Comparison of ENCODE assay signal across 17 cellular contexts in genomic region chr2:237932731-237933131, GRCh38. TPM values are rescaled to one million over a fixed set of nuclear protein-coding genes. Genes with fewer than 3 reads are reported as not detected.
DNase-seq lines count a peak whose midpoint lies in the region; ATAC-seq lines count a peak whose summit lies in the region.
"Had no signal": no experiment of that assay in that cellular context is flagged by ENCODE, and none has a peak within 500 bp of the region (broad histone marks: within the 10 kb centered on the region; RNA-seq: fewer than 3 reads in every experiment).

No MANE protein-coding gene starts in this region.

- no peak overlapping the region for H3K9ac ChIP-seq in GM23248

- 7 to 11% methylated on average over 3 of the region's 3 CpGs for WGBS in GM23248 (ENCODE audit: low coverage in 1 of 2, low lambda C conversion rate in 2 of 2, missing lambda C conversion rate in 2 of 2), 2 experiments

- H2AFZ ChIP-seq in GM23248: no peak overlapping the region

- H3K9me3 ChIP-seq in GM23248 (ENCODE audit: low read depth): no peaks in the 10 kb centered on the region
- H3K9me3 ChIP-seq: body of pancreas, prostate gland had no signal

- H3K4me1 ChIP-seq in GM23248 (ENCODE audit: insufficient read depth): peaks cover 21% of the 10 kb centered on the region
- H3K4me1 ChIP-seq: body of pancreas, prostate gland had no signal

- H3K27ac ChIP-seq in GM23248: peak overlapping the region; percentile 44
- H3K27ac ChIP-seq: body of pancreas, epithelial cell of prostate, HL-60, prostate gland had no signal

- H3K36me3 ChIP-seq in GM23248 (ENCODE audit: low read depth): no peaks in the 10 kb centered on the region
- H3K36me3 ChIP-seq: prostate gland had no signal

- no peak for ATAC-seq in GM18867 (IDR thresholded peaks at IDR 0.05; ENCODE audit: unreplicated experiment)
- ATAC-seq: body of pancreas had no signal

- no peak overlapping the region for H3K4me3 ChIP-seq in GM23248
- H3K4me3 ChIP-seq: body of pancreas, prostate gland had no signal

- peaks cover 10% of the 10 kb centered on the region; the same call in 1 of the 2 replicates for H3F3A ChIP-seq in GM23248 (ENCODE audit: insufficient read depth)

- in situ Hi-C loops in GM23248 (cut with MboI): no loop called here

- peak; percentile 61 for DNase-seq in AG08395 (ENCODE audit: low spot score)
- DNase-seq in GM23248: peak; percentile 63
- DNase-seq in amniotic stem cell (lab: John Stamatoyannopoulos, UW): peak; percentile 57
- peak; percentile 86 for DNase-seq in iris pigment epithelial cell (ENCODE audit: low read depth)
- no peak for DNase-seq in cerebellar nuclear complex (lab: John Stamatoyannopoulos, UW)
- DNase-seq in activated effector memory CD4-positive, alpha-beta T cell treated with anti-CD3 and anti-CD28 coated beads, Interleukin-2, amount 50 U/mL, for 16 hours: no peak
- no peak for DNase-seq in occipital lobe (lab: John Stamatoyannopoulos, UW)
- DNase-seq: body of pancreas; CD4-positive, alpha-beta T cell; mesendoderm; NCI-H2227 treated with DMSO at 0.1 percent for 48 hours; stimulated activated CD4-positive, alpha-beta T cell treated with anti-CD3 and anti-CD28 coated beads, Interleukin-2, amount 100 ng/mL, for 48 hours; T-helper 9 cell had no signal

- no peaks in the 10 kb centered on the region for H3K79me2 ChIP-seq in GM23248 (ENCODE audit: insufficient read depth)

- H4K20me1 ChIP-seq in GM23248 (ENCODE audit: insufficient read depth): no peaks in the 10 kb centered on the region

- H3K27me3 ChIP-seq in GM23248 (replicated peaks; ENCODE audit: insufficient read depth): no peaks in the 10 kb centered on the region
- H3K27me3 ChIP-seq: body of pancreas had no signal

- no peak overlapping the region for H3K4me2 ChIP-seq in GM23248 (ENCODE audit: unreplicated experiment)

- H3K9me2 ChIP-seq in GM23248 (ENCODE audit: insufficient read depth): no peaks in the 10 kb centered on the region

RNA-seq across cellular contexts. Expression of gene UBE2F, which starts 34.1 kb away (rescaled TPM):
- total RNA-seq in GM23248 (2014; rRNA removed; shearing (Covaris generic)): 61.5 and 88.7 TPM in 2 replicates
- polyA plus RNA-seq in GM23248 (2016; fragmentation: Nextera tagmentation; extraction: Ambion mirVana): 121 and 129 TPM in 2 replicates
- total RNA-seq in occipital lobe: 30.9 TPM

Comparison
In these comparisons a context has a peak if more than half of its experiments do, and no peak if none do; other contexts are left out.
1. DNase-seq: peak in AG08395 (single experiment), GM23248 (single experiment), amniotic stem cell (single experiment) and iris pigment epithelial cell (single experiment); none in cerebellar nuclear complex (0 of 2), activated effector memory CD4-positive, alpha-beta T cell treated with anti-CD3 and anti-CD28 coated beads, Interleukin-2, amount 50 U/mL, for 16 hours (single experiment) and occipital lobe (single experiment).